Comparison of ENCODE assay signal across 20 cellular contexts in the genomic region with DNA sequence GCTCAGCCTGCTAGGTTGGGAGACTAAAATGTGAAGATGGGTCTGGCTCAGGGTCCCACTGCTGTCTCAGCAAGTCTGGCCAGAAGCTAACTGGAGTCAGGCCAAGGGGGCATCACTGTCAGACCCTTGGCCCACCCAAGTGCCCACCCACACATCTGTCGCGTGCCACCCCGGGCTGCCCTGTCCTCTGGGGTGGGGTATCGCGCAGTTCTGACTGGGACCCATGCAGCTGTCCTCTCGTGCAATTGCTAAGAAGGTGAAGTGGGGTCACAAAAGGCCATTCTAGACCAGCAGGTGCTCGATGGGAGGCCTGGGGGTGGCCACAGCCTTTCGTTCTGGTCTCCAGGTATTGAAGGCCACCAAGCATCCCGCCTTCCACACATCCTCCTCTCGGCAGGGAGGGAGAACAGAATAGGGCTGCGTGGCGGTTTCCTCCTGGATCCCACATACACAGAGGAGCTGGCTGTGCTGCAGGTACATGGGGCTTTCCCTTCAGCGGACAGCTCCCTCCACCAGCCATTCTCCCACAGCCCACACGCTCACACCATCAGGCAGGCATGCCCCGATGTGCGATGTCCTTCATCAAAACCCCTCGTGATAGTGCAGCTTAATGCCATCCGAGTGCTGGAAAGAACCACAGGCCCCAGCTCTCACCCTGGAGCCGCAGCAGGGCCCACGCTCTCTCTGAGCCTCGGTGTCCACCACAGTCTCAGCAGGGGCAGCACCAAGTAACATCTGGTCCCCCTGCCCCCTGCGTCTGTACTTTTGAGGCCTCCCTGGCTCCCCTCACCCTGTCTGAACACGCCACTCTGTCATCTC. TPM values are rescaled to one million over a fixed set of nuclear protein-coding genes. Genes with fewer than 3 reads are reported as not detected.
"Had no signal": no experiment of that assay in that cellular context is flagged by ENCODE, and none has a peak within 500 bp of the region (broad histone marks: within the 10 kb centered on the region; RNA-seq: fewer than 3 reads in every experiment).

No MANE protein-coding gene starts in this region.

- H3K27me3 Mint-ChIP-seq: activated CD8-positive, alpha-beta memory T cell treated with anti-CD3 and anti-CD28 coated beads, Interleukin-2, amount 10 ng/mL, durations not matched to agents 7 days and 5 days; activated naive CD4-positive, alpha-beta T cell treated with anti-CD3 and anti-CD28 coated beads, Interleukin-2, amount 10 ng/mL, durations not matched to agents 7 days and 5 days had no signal

- H3K36me3 Mint-ChIP-seq: activated CD8-positive, alpha-beta memory T cell treated with anti-CD3 and anti-CD28 coated beads, Interleukin-2, amount 10 ng/mL, durations not matched to agents 7 days and 5 days; activated naive CD4-positive, alpha-beta T cell treated with anti-CD3 and anti-CD28 coated beads, Interleukin-2, amount 10 ng/mL, durations not matched to agents 7 days and 5 days had no signal

- H3K4me1 ChIP-seq: foreskin keratinocyte, left lung, tibial nerve, vagina had no signal

- H3K9me3 ChIP-seq: body of pancreas, left lung, tibial nerve, vagina had no signal

- H3K4me1 Mint-ChIP-seq: activated CD8-positive, alpha-beta memory T cell treated with anti-CD3 and anti-CD28 coated beads, Interleukin-2, amount 10 ng/mL, durations not matched to agents 7 days and 5 days; activated naive CD4-positive, alpha-beta T cell treated with anti-CD3 and anti-CD28 coated beads, Interleukin-2, amount 10 ng/mL, durations not matched to agents 7 days and 5 days; activated naive CD8-positive, alpha-beta T cell treated with anti-CD3 and anti-CD28 coated beads, Interleukin-2, amount 50 U/mL, for 24 hours; stimulated activated naive CD8-positive, alpha-beta T cell treated with anti-CD3 and anti-CD28 coated beads, Interleukin-15, amount 100 ng/mL, for 72 hours had no signal

- ATAC-seq: activated CD8-positive, alpha-beta memory T cell treated with anti-CD3 and anti-CD28 coated beads, Interleukin-2, amount 10 ng/mL, durations not matched to agents 7 days and 5 days; activated CD8-positive, alpha-beta T cell treated with anti-CD3 and anti-CD28 coated beads for 36 hours; activated naive CD8-positive, alpha-beta T cell treated with anti-CD3 and anti-CD28 coated beads, Interleukin-2, amount 50 U/mL, for 24 hours; body of pancreas; foreskin keratinocyte; left lung; stimulated activated naive CD8-positive, alpha-beta T cell treated with anti-CD3 and anti-CD28 coated beads, Interleukin-15, amount 100 ng/mL, for 72 hours had no signal

- H3K27me3 ChIP-seq: body of pancreas, cardiac muscle cell, tibial nerve, vagina had no signal

- H3K4me3 Mint-ChIP-seq: activated CD8-positive, alpha-beta memory T cell treated with anti-CD3 and anti-CD28 coated beads, Interleukin-2, amount 10 ng/mL, durations not matched to agents 7 days and 5 days; activated CD8-positive, alpha-beta T cell treated with anti-CD3 and anti-CD28 coated beads for 36 hours; activated naive CD4-positive, alpha-beta T cell treated with anti-CD3 and anti-CD28 coated beads, Interleukin-2, amount 10 ng/mL, durations not matched to agents 7 days and 5 days; activated naive CD8-positive, alpha-beta T cell treated with anti-CD3 and anti-CD28 coated beads, Interleukin-2, amount 50 U/mL, for 24 hours; stimulated activated naive CD8-positive, alpha-beta T cell treated with anti-CD3 and anti-CD28 coated beads, Interleukin-15, amount 100 ng/mL, for 72 hours; T-helper 1 cell treated with Interleukin-12 subunit alpha and Interleukin-12 subunit beta and Interleukin-4 antibody, amounts not matched to agents 30 μg/mL and 1 μg/mL, for 36 hours had no signal

- DNase-seq: activated CD4-positive, alpha-beta T cell treated with anti-CD3 and anti-CD28 coated beads for 48 hours; activated CD4-positive, CD25-positive, alpha-beta regulatory T cell; activated CD8-positive, alpha-beta memory T cell treated with anti-CD3 and anti-CD28 coated beads, Interleukin-2, amount 10 ng/mL, durations not matched to agents 7 days and 5 days; activated CD8-positive, alpha-beta T cell treated with anti-CD3 and anti-CD28 coated beads for 36 hours; activated effector memory CD4-positive, alpha-beta T cell treated with anti-CD3 and anti-CD28 coated beads, Interleukin-2, amount 50 U/mL, for 16 hours; activated naive CD4-positive, alpha-beta T cell treated with anti-CD3 and anti-CD28 coated beads, Interleukin-2, amount 10 ng/mL, durations not matched to agents 7 days and 5 days; activated naive CD8-positive, alpha-beta T cell treated with anti-CD3 and anti-CD28 coated beads, Interleukin-2, amount 50 U/mL, for 24 hours; activated T-cell treated with anti-CD3 and anti-CD28 coated beads for 4 hours; body of pancreas; effector memory CD4-positive, alpha-beta T cell; foreskin keratinocyte; occipital lobe; stimulated activated CD4-positive, alpha-beta T cell treated with anti-CD3 and anti-CD28 coated beads, Interleukin-12 subunit alpha, Interleukin-12 subunit beta, amount 100 ng/mL, for 4 hours; stimulated activated CD4-positive, alpha-beta T cell treated with anti-CD3 and anti-CD28 coated beads, Interleukin-4, amount 100 ng/mL, for 4 hours; stimulated activated naive CD8-positive, alpha-beta T cell treated with anti-CD3 and anti-CD28 coated beads, Interleukin-15, amount 100 ng/mL, for 72 hours had no signal

- H3K27ac ChIP-seq: body of pancreas, cardiac muscle cell, foreskin keratinocyte, left lung, tibial nerve, vagina had no signal

- H3K4me3 ChIP-seq: body of pancreas, cardiac muscle cell, left lung, tibial nerve, vagina had no signal

- H3K36me3 ChIP-seq: cardiac muscle cell, left lung, tibial nerve, vagina had no signal

- H3K9me3 Mint-ChIP-seq: activated CD8-positive, alpha-beta T cell treated with anti-CD3 and anti-CD28 coated beads for 36 hours; activated naive CD4-positive, alpha-beta T cell treated with anti-CD3 and anti-CD28 coated beads, Interleukin-2, amount 10 ng/mL, durations not matched to agents 7 days and 5 days; activated naive CD8-positive, alpha-beta T cell treated with anti-CD3 and anti-CD28 coated beads, Interleukin-2, amount 50 U/mL, for 24 hours; stimulated activated naive CD8-positive, alpha-beta T cell treated with anti-CD3 and anti-CD28 coated beads, Interleukin-15, amount 100 ng/mL, for 72 hours; T-helper 1 cell treated with Interleukin-12 subunit alpha and Interleukin-12 subunit beta and Interleukin-4 antibody, amounts not matched to agents 30 μg/mL and 1 μg/mL, for 36 hours had no signal

- H3K27ac Mint-ChIP-seq: activated CD8-positive, alpha-beta memory T cell treated with anti-CD3 and anti-CD28 coated beads, Interleukin-2, amount 10 ng/mL, durations not matched to agents 7 days and 5 days; activated CD8-positive, alpha-beta T cell treated with anti-CD3 and anti-CD28 coated beads for 36 hours; activated naive CD4-positive, alpha-beta T cell treated with anti-CD3 and anti-CD28 coated beads, Interleukin-2, amount 10 ng/mL, durations not matched to agents 7 days and 5 days; activated naive CD8-positive, alpha-beta T cell treated with anti-CD3 and anti-CD28 coated beads, Interleukin-2, amount 50 U/mL, for 24 hours; T-helper 1 cell treated with Interleukin-12 subunit alpha and Interleukin-12 subunit beta and Interleukin-4 antibody, amounts not matched to agents 30 μg/mL and 1 μg/mL, for 36 hours had no signal

RNA-seq across cellular contexts. Expression of gene SHANK2, which starts 37.6 kb away (rescaled TPM):
- total RNA-seq: activated CD8-positive, alpha-beta memory T cell treated with anti-CD3 and anti-CD28 coated beads, Interleukin-2, amount 10 ng/mL, durations not matched to agents 7 days and 5 days; activated CD8-positive, alpha-beta T cell treated with anti-CD3 and anti-CD28 coated beads for 36 hours had no signal
